ENCODE assay signal across 8 cellular contexts in the genomic region with DNA sequence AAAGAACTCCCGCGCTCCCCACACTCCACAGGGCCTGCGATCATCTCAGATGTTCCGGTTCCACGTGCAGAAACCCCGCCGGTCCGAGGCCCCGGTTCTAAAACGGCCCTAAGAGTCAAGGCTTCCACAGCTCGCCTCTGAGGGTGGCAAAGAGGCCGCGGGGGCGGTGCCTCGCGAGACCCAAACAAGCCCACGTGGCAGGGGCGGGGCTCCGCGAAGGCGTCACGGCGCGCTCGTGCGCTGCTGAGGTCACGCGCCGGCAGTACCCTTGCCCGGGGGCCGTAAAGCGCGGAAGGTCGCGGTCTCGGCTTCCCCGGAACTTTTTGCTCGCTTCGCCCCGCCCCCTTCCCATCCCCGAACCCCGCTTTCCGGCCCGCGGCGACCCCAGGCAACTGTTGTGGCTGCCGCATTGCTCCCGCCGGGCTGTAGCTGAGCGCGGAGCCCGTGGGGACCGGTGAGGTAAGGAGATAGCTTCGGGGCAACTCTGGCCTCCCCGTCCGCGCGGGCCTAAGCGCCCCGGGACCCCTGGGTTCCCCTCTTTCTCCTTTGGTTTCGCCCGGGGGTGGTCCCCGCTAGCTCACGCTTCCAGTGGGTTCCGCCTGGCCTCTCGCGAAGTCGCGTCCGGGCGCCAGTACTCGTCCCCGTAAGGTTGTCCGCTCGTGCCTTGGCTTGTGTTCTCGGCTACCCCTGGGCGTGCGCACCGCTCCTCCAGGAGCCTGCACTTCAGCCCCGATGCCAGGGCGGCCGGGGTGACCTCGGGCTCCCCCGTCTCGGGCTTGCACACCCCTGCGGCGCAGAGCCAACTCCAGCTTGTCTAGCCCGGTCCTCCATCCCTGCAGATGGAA. TPM values are rescaled to one million over a fixed set of nuclear protein-coding genes. Genes with fewer than 3 reads are reported as not detected.
A peak's percentile ranks its signal among the peaks of the same experiment; 100 is the strongest.
DNase-seq lines count a peak whose midpoint lies in the region; ATAC-seq and TF ChIP-seq lines count a peak whose summit lies in the region.
"Not testable (repeated sequence)": the region's sequence is repeated elsewhere in the genome, so short reads cannot be mapped to it uniquely, and the experiment has no call there.

TSS of gene PDPR (plus strand) at position 351 of the 845 bp plus-strand sequence. CDS start 6,161 bp downstream, outside the sequence.

- not testable (repeated sequence) for H3K27me3 ChIP-seq in PC-9 (ENCODE audit: insufficient read depth, low read depth); esophagus (ENCODE audit: control insufficient read depth in 1 of 2, insufficient read depth in 2 of 2, low read length in 2 of 2); mucosa of rectum (ENCODE audit: control insufficient read depth in 2 of 2, insufficient read depth in 2 of 2, low read length in 2 of 2)

- not testable (repeated sequence) for TF ChIP-seq CTCF in PC-9 (conservative IDR thresholded peaks at IDR 0.05)

- POLR2A ChIA-PET in PC-9 (lab: Charles Lee; ENCODE audit: unreplicated experiment): not testable (repeated sequence)

- not testable (repeated sequence) for H4K20me1 ChIP-seq in PC-9 (ENCODE audit: insufficient read depth)

- 0 to 1% methylated on average over 71 to 82 of the region's 88 CpGs for WGBS in esophagus, 2 donors

- ATAC-seq in GM21723 (IDR thresholded peaks at IDR 0.05; ENCODE audit: unreplicated experiment): peak; percentile 90

- H3K79me2 ChIP-seq in PC-9 (ENCODE audit: low read depth): 0 out of 2 replicates have a peak, but pooled peaks cover 12% of the 10 kb centered on the region

- H3K4me2 ChIP-seq in PC-9: peak within 1 kb of the TSS; percentile 62

- DNase-seq in DMS153 treated with DMSO at 0.1 percent for 48 hours (lab: John Stamatoyannopoulos, UW; ENCODE audit: unreplicated experiment) (peak; percentile 47), KBM-7 (peak; percentile 90), PC-9 (peak; percentile 70 to 91)
- DNase-seq in activated T-cell treated with anti-CD3 and anti-CD28 coated beads, Interleukin-2, amount 50 U/mL, for 1 hour: peak; percentile 96
- peak; percentile 92 for DNase-seq in stimulated activated CD8-positive, alpha-beta memory T cell treated with anti-CD3 and anti-CD28 coated beads, Interleukin-4, amount 100 ng/mL, for 24 hours (ENCODE audit: low read depth)

- not testable (repeated sequence) for H3F3A ChIP-seq in PC-9 (ENCODE audit: insufficient read depth, low read depth)

- peak within 1 kb of the TSS; percentile 47 to 70 for H3K9ac ChIP-seq in mucosa of rectum (ENCODE audit: low read depth in 1 of 2, low read length in 2 of 2)

- not testable (repeated sequence) for H3K9me2 ChIP-seq in PC-9 (ENCODE audit: insufficient read depth)

- H3K4me3 ChIP-seq in PC-9 (peak within 1 kb of the TSS; percentile 76), esophagus (ENCODE audit: low read depth in 1 of 2, low read length in 2 of 2) (peak within 1 kb of the TSS; percentile 75 to 79), mucosa of rectum (ENCODE audit: low read length in 2 of 2) (peak within 1 kb of the TSS; percentile 77 to 80)

- H3K4me1 ChIP-seq in PC-9 (replicated peaks; ENCODE audit: insufficient read depth); esophagus (ENCODE audit: control insufficient read depth in 2 of 2, insufficient read depth in 2 of 2, low read length in 1 of 2); mucosa of rectum (ENCODE audit: control insufficient read depth in 2 of 2, insufficient read depth in 2 of 2, low read length in 2 of 2): not testable (repeated sequence)

- H3K27ac ChIP-seq in PC-9: not testable (repeated sequence)
- H3K27ac ChIP-seq in esophagus (ENCODE audit: low read depth in 2 of 2, low read length in 1 of 2): peak within 1 kb of the TSS; percentile 75 to 79
- peak within 1 kb of the TSS; percentile 29 to 56 for H3K27ac ChIP-seq in mucosa of rectum (ENCODE audit: low read depth in 2 of 2, low read length in 2 of 2)

- peak within 1 kb of the TSS; percentile 77 for H2AFZ ChIP-seq in PC-9

- not testable (repeated sequence) for H3K36me3 ChIP-seq in PC-9 (ENCODE audit: low read depth); esophagus (ENCODE audit: control insufficient read depth in 2 of 2, insufficient read depth in 2 of 2, low read length in 1 of 2); mucosa of rectum (ENCODE audit: control insufficient read depth in 2 of 2, insufficient read depth in 2 of 2, low read length in 2 of 2)

- not testable (repeated sequence) for H3K9me3 ChIP-seq in PC-9 (ENCODE audit: insufficient read depth, low read depth); esophagus (ENCODE audit: control insufficient read depth in 2 of 2, insufficient read depth in 1 of 2, low read depth in 1 of 2, low read length in 1 of 2); mucosa of rectum (ENCODE audit: control insufficient read depth in 2 of 2, low read length in 2 of 2)

- CTCF ChIA-PET in PC-9 (lab: Charles Lee): not testable (repeated sequence)

- in situ Hi-C loops in KBM-7 (cut with MboI; ENCODE audit: low pct_unique_long_range_greater_than_20kb, low sequenced_read_pairs): not testable (repeated sequence)

- BruUV-seq in PC-9 (replicated peaks; lab: Mats Ljungman, UMichigan): TSS peak; percentile 42

- intact Hi-C loops in PC-9 (cut with micrococcal nuclease; ENCODE audit: unreplicated experiment): not testable (repeated sequence)

RNA-seq across cellular contexts. Expression of gene PDPR, which starts in this region (rescaled TPM):
- total RNA-seq in PC-9 (2021): 48.8 and 61.5 TPM in 2 replicates
- polyA plus RNA-seq in esophagus: 1 to 10 TPM; 3.7 to 5.2 TPM
